Comparison of ENCODE assay signal across 9 cellular contexts in genomic region chr10:62817763-62818425, GRCh38. TPM values are rescaled to one million over a fixed set of nuclear protein-coding genes. Genes with fewer than 3 reads are reported as not detected.
DNase-seq lines count a peak whose midpoint lies in the region; ATAC-seq, FAIRE-seq and TF ChIP-seq lines count a peak whose summit lies in the region.
"Had no signal": no experiment of that assay in that cellular context is flagged by ENCODE, and none has a peak within 500 bp of the region (broad histone marks: within the 10 kb centered on the region; RNA-seq: fewer than 3 reads in every experiment).

No MANE protein-coding gene starts in this region.

- ATAC-seq in GM19397 (IDR thresholded peaks at IDR 0.05; ENCODE audit: unreplicated experiment): peak; percentile 35
- peak; percentile 32 for ATAC-seq in HG03460 (IDR thresholded peaks at IDR 0.05; ENCODE audit: unreplicated experiment)
- ATAC-seq in omental fat pad (ENCODE audit: low FRiP score): peak; percentile 66

- TF ChIP-seq CTCF in omental fat pad (IDR thresholded peaks at IDR 0.05): peak in 1 of 3 donors; percentile 4

- FAIRE-seq in RCC 7860 (lab: Jason Lieb, UNC): no peak
- FAIRE-seq: colon had no signal

- peak; percentile 35 for DNase-seq in COLO829 (ENCODE audit: low spot score)
- peak; percentile 74 for DNase-seq in RCC 7860 (ENCODE audit: low spot score)
- DNase-seq in activated naive CD4-positive, alpha-beta T cell treated with anti-CD3 and anti-CD28 coated beads, Interleukin-2, amount 50 U/mL, for 16 hours: peak; percentile 75
- peak; percentile 84 for DNase-seq in glomerular visceral epithelial cell (ENCODE audit: extremely low spot score)
- DNase-seq in omental fat pad (ENCODE audit: low spot score): peak; percentile 27
- peak; percentile 64 for DNase-seq in ureter (ENCODE audit: low spot score)

RNA-seq across cellular contexts. Expression of gene EGR2, which starts 1.7 kb away (rescaled TPM):
- total RNA-seq in omental fat pad: 10 to 100 TPM in 1 of 4 donors, 1 to 10 TPM in 3; 5.0 to 11.6 (median 5.7) TPM
- total RNA-seq in ureter: 5.7 TPM

RNA-seq across cellular contexts. Expression of gene ADO, which starts 13.4 kb away (rescaled TPM):
- total RNA-seq in omental fat pad (10 to 100 TPM; 16.6 to 28.5 (median 20.6) TPM), ureter (18.5 TPM)

Comparison
In these comparisons a context has a peak if more than half of its experiments do, and no peak if none do; other contexts are left out.
1. Peak in every context shown above with its lines: DNase-seq and ATAC-seq.
2. DNase-seq: peak in every context shown above with its lines; median percentile 84 in glomerular visceral epithelial cell; 75 in activated naive CD4-positive, alpha-beta T cell treated with anti-CD3 and anti-CD28 coated beads, Interleukin-2, amount 50 U/mL, for 16 hours; 74 in RCC 7860; 64 in ureter; 35 in COLO829; 27 in omental fat pad.